ENCODE assay signal across 15 cellular contexts in genomic region chr15:28819930-28820295, GRCh38. TPM values are rescaled to one million over a fixed set of nuclear protein-coding genes. Genes with fewer than 3 reads are reported as not detected.
DNase-seq lines count a peak whose midpoint lies in the region; ATAC-seq, FAIRE-seq and TF ChIP-seq lines count a peak whose summit lies in the region.
"Not testable (repeated sequence)": the region's sequence is repeated elsewhere in the genome, so short reads cannot be mapped to it uniquely, and the experiment has no call there.
"Had no signal": no experiment of that assay in that cellular context is flagged by ENCODE, and none has a peak within 500 bp of the region (broad histone marks: within the 10 kb centered on the region; RNA-seq: fewer than 3 reads in every experiment).

No MANE protein-coding gene starts in this region.

- not testable (repeated sequence) for H3K36me3 ChIP-seq in HCT116 (ENCODE audit: control insufficient read depth in 1 of 2, insufficient read depth in 2 of 2, low read length in 2 of 2); Loucy (ENCODE audit: insufficient read depth, low read length); astrocyte (ENCODE audit: insufficient read depth, low read length); endothelial cell of umbilical vein (ENCODE audit: control insufficient read depth in 2 of 2, extremely low read depth in 1 of 2, insufficient read depth in 2 of 2, low read length in 2 of 2); skeletal muscle satellite cell (ENCODE audit: insufficient read depth, low read length)

- H3K27ac ChIP-seq in HCT116 (ENCODE audit: low read depth, low read length); astrocyte (ENCODE audit: low read depth, low read length): not testable (repeated sequence)
- peak overlapping the region; percentile 79 for H3K27ac ChIP-seq in endothelial cell of umbilical vein (ENCODE audit: insufficient read depth, low read depth, low read length)

- not testable (repeated sequence) for TF ChIP-seq RAD21 in HCT116 (IDR thresholded peaks at IDR 0.05; ENCODE audit: low read depth)

- not testable (repeated sequence) for TF ChIP-seq POLR2A in HCT116 (IDR thresholded peaks at IDR 0.05; ENCODE audit: borderline replicate concordance, extremely low read depth, insufficient read depth, insufficient read length); endothelial cell of umbilical vein (IDR thresholded peaks at IDR 0.05; ENCODE audit: low read depth, low read length)

- not testable (repeated sequence) for H3K36me3 Mint-ChIP-seq in astrocyte (ENCODE audit: low read depth, unreplicated experiment)

- not testable (repeated sequence) for H3K9me1 ChIP-seq in endothelial cell of umbilical vein (replicated peaks; ENCODE audit: control insufficient read depth, extremely low read depth, insufficient read depth, low read length)

- not testable (repeated sequence) for H3K27ac Mint-ChIP-seq in astrocyte (ENCODE audit: unreplicated experiment)

- H3K4me3 Mint-ChIP-seq in astrocyte (ENCODE audit: unreplicated experiment): not testable (repeated sequence)

- FAIRE-seq in astrocyte (lab: Jason Lieb, UNC): not testable (repeated sequence)
- peak; percentile 33 for FAIRE-seq in endothelial cell of umbilical vein (lab: Jason Lieb, UNC)

- dilution Hi-C loops in endothelial cell of umbilical vein (cut with MboI; ENCODE audit: extremely low pct_ligation_motif_present, low sequenced_read_pairs): not testable (repeated sequence)

- H3K9me3 ChIP-seq in HCT116 (ENCODE audit: control insufficient read depth in 1 of 2, insufficient read depth in 1 of 2, low read depth in 1 of 2, low read length in 2 of 2); Loucy (ENCODE audit: insufficient read depth, low read depth, low read length); astrocyte (ENCODE audit: insufficient read depth, low read depth, low read length); endothelial cell of umbilical vein (replicated peaks; ENCODE audit: control insufficient read depth, insufficient read depth, low read length); skeletal muscle satellite cell (replicated peaks; ENCODE audit: low read length): not testable (repeated sequence)

- H2AFZ ChIP-seq in HCT116 (ENCODE audit: low read depth, low read length, poor library complexity, severe bottlenecking): peak overlapping the region; percentile 51
- not testable (repeated sequence) for H2AFZ ChIP-seq in Loucy (ENCODE audit: low read length); astrocyte (ENCODE audit: low read depth, low read length); endothelial cell of umbilical vein (ENCODE audit: low read depth, low read length)

- not testable (repeated sequence) for DNase-seq in HCT116 (ENCODE audit: low read depth, low spot score); astrocyte (ENCODE audit: low read depth); left lobe of liver (ENCODE audit: low spot score)
- peak; percentile 30 for DNase-seq in endothelial cell of umbilical vein (ENCODE audit: low read depth, low spot score)

- CTCF ChIA-PET in HCT116 (lab: Charles Lee); endothelial cell of umbilical vein (lab: Charles Lee): not testable (repeated sequence)

- POLR2A ChIA-PET in HCT116 (lab: Charles Lee); endothelial cell of umbilical vein (lab: Charles Lee): not testable (repeated sequence)

- not testable (repeated sequence) for H3K9ac ChIP-seq in HCT116 (ENCODE audit: low read length); Loucy (ENCODE audit: low read depth, low read length, poor library complexity, severe bottlenecking); astrocyte (ENCODE audit: low read length); endothelial cell of umbilical vein (replicated peaks; ENCODE audit: extremely low read depth, insufficient read depth, low read length); skeletal muscle satellite cell (ENCODE audit: low read depth, low read length)

- H3K4me3 ChIP-seq in HCT116 (replicated peaks in 1 of 2; ENCODE audit: low read depth in 1 of 2, low read length in 2 of 2); Loucy (ENCODE audit: low read length, poor library complexity, severe bottlenecking); astrocyte (ENCODE audit: insufficient read depth, low read depth, low read length); endothelial cell of umbilical vein (replicated peaks in 1 of 3; ENCODE audit: insufficient read depth in 1 of 3, low read depth in 1 of 3, low read length in 3 of 3); skeletal muscle satellite cell (ENCODE audit: low read length): not testable (repeated sequence)

- RAD21 ChIA-PET in HCT116 (lab: Charles Lee; ENCODE audit: low non-redundant PET in 1 of 2, low total read pairs in 2 of 2, uncharacterized antibody in 2 of 2, unreplicated experiment in 2 of 2): not testable (repeated sequence)

- H3K79me2 ChIP-seq in HCT116 (ENCODE audit: insufficient read depth, low read length); Loucy (ENCODE audit: insufficient read depth, low read length); astrocyte (ENCODE audit: insufficient read depth, low read length); endothelial cell of umbilical vein (ENCODE audit: control insufficient read depth, insufficient read depth, low read length): not testable (repeated sequence)

- H3K4me1 Mint-ChIP-seq in astrocyte (ENCODE audit: low read depth, unreplicated experiment): not testable (repeated sequence)

- not testable (repeated sequence) for H4K20me1 ChIP-seq in HCT116 (ENCODE audit: insufficient read depth); Loucy (ENCODE audit: insufficient read depth, low read length, poor library complexity, severe bottlenecking); astrocyte (ENCODE audit: insufficient read depth, low read length); endothelial cell of umbilical vein (replicated peaks; ENCODE audit: control insufficient read depth, extremely low read depth, insufficient read depth, low read length)

- intact Hi-C loops in HCT116 (cut with micrococcal nuclease); endothelial cell of umbilical vein (cut with micrococcal nuclease): not testable (repeated sequence)

- BruUV-seq in HCT116 (replicated peaks; lab: Mats Ljungman, UMichigan): not testable (repeated sequence)
- BruUV-seq in endothelial cell of umbilical vein (replicated peaks; lab: Mats Ljungman, UMichigan): TSS peak; percentile 89

- peak overlapping the region; percentile 44; the same call in 1 of the 2 replicates for H3K4me2 ChIP-seq in HCT116 (ENCODE audit: low read length)
- peak overlapping the region; percentile 37 for H3K4me2 ChIP-seq in Loucy (ENCODE audit: low read depth, low read length, poor library complexity, severe bottlenecking)
- H3K4me2 ChIP-seq in astrocyte (ENCODE audit: low read length): peak overlapping the region; percentile 56
- peak overlapping the region; percentile 62 for H3K4me2 ChIP-seq in endothelial cell of umbilical vein (ENCODE audit: insufficient read depth, low read length)
- H3K4me2 ChIP-seq in skeletal muscle satellite cell (ENCODE audit: low read length): peak overlapping the region; percentile 14

- ATAC-seq in HCT116 (peak; percentile 61), SK-N-SH treated with all-trans-retinoic acid at 6 μM for 48 hours (peak; percentile 43; the same call in 2 of the 3 replicates), left lobe of liver (peak; percentile 46)

- H3K9me3 Mint-ChIP-seq in astrocyte (ENCODE audit: unreplicated experiment): not testable (repeated sequence)

- H3K4me1 ChIP-seq in HCT116 (ENCODE audit: control insufficient read depth in 1 of 2, insufficient read depth in 2 of 2, low read length in 2 of 2); Loucy (ENCODE audit: insufficient read depth, low read length, poor library complexity, severe bottlenecking); astrocyte (ENCODE audit: insufficient read depth, low read length); endothelial cell of umbilical vein (ENCODE audit: control insufficient read depth, extremely low read depth, insufficient read depth, low read length); skeletal muscle satellite cell (ENCODE audit: control insufficient read depth, insufficient read depth, low read length): not testable (repeated sequence)

- not testable (repeated sequence) for TF ChIP-seq CTCF in HCT116 (IDR thresholded peaks at IDR 0.05 in 2 of 3, conservative IDR thresholded peaks at IDR 0.05 in 1 of 3; ENCODE audit: borderline replicate concordance in 1 of 3, insufficient read depth in 1 of 3, low read depth in 2 of 3, low read length in 2 of 3); Loucy (conservative IDR thresholded peaks at IDR 0.05; ENCODE audit: low read length); astrocyte (IDR thresholded peaks at IDR 0.05; ENCODE audit: insufficient read depth, low read depth, low read length); endothelial cell of umbilical vein (IDR thresholded peaks at IDR 0.05; ENCODE audit: extremely low read depth in 1 of 2, insufficient read depth in 1 of 2, low read depth in 1 of 2, low read length in 2 of 2)

- not testable (repeated sequence) for H3K27me3 Mint-ChIP-seq in astrocyte (ENCODE audit: low read depth, unreplicated experiment)

- H3F3A ChIP-seq in Loucy (ENCODE audit: low read depth): not testable (repeated sequence)

- not testable (repeated sequence) for H3K27me3 ChIP-seq in HCT116 (ENCODE audit: insufficient read depth, low read length); Loucy (ENCODE audit: insufficient read depth, low read length, poor library complexity, severe bottlenecking); astrocyte (ENCODE audit: insufficient read depth, low read length); endothelial cell of umbilical vein (ENCODE audit: control insufficient read depth in 2 of 2, insufficient read depth in 2 of 2, low read length in 2 of 2); skeletal muscle satellite cell (ENCODE audit: control insufficient read depth, insufficient read depth, low read length)

- H3K9me2 ChIP-seq in HCT116 (ENCODE audit: insufficient read depth); Loucy (replicated peaks; ENCODE audit: low read depth, low read length): not testable (repeated sequence)

RNA-seq across cellular contexts. Expression of gene GOLGA6L7, which starts 28.5 kb away (rescaled TPM):
- total RNA-seq in HCT116 (2021; ENCODE audit: unreplicated experiment) (not detected), astrocyte (not detected in 2 replicates), endothelial cell of umbilical vein (not detected in 2 replicates), left lobe of liver (not detected)
- polyA plus RNA-seq in HCT116 (2012): 0.09 TPM in 1 of 2 replicates, not detected in the other
- not detected in 2 replicates for polyA plus RNA-seq in endothelial cell of umbilical vein
- not detected in 2 replicates for polyA plus RNA-seq in endothelial cell of umbilical vein (2011; cell fraction: cytosol; rRNA removed)
- not detected in 2 replicates for polyA plus RNA-seq in endothelial cell of umbilical vein (2011; cell fraction: nucleus; rRNA removed)
- polyA plus RNA-seq in endothelial cell of umbilical vein (2012): not detected in 2 replicates
- not detected in 2 replicates for polyA minus RNA-seq in endothelial cell of umbilical vein
- polyA minus RNA-seq in endothelial cell of umbilical vein (2011; cell fraction: cytosol; rRNA and poly(A)+ RNA removed): not detected
- polyA minus RNA-seq in endothelial cell of umbilical vein (2011; cell fraction: nucleus; rRNA and poly(A)+ RNA removed): not detected in 2 replicates
- total RNA-seq in skeletal muscle satellite cell (2012; rRNA removed): not detected in 2 replicates
- total RNA-seq: A172; CD4-positive, CD25-positive, alpha-beta regulatory T cell; CD8-positive, alpha-beta memory T cell; G401; GM12878; H1; H9; HT-29 had no signal
- polyA plus RNA-seq: CD4-positive, CD25-positive, alpha-beta regulatory T cell; CD8-positive, alpha-beta memory T cell; GM12878; H1 had no signal
